In the genomic region with DNA sequence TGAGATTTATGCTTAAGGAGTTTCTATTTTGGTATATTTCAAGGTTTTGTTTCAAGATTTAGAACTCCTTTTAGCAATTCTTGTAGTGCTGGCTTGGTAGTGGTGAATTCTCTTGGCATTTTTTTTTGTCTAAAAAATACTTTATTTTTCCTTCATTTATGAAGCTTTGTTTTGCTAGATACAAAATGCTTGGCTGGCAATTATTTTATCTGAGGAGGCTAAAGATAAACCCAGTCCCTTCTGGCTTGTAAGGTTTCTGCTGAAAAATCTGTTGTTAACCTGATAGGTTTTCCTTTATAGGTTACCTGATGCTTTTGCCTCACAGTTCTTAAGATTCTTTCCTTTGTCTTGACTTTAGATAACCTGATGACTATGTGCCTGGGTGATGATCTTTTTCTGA, we compare ENCODE assay signal across 11 cellular contexts. TPM values are rescaled to one million over a fixed set of nuclear protein-coding genes. Genes with fewer than 3 reads are reported as not detected.
"Had no signal": no experiment of that assay in that cellular context is flagged by ENCODE, and none has a peak within 500 bp of the region (broad histone marks: within the 10 kb centered on the region; RNA-seq: fewer than 3 reads in every experiment).

No MANE protein-coding gene starts in this region.

RNA-seq across cellular contexts. Expression of a gene that starts 24.3 kb away (rescaled TPM):
- total RNA-seq: activated B cell treated with CpG ODN at 0.5 μM for 24 hours; activated CD4-positive, alpha-beta memory T cell treated with anti-CD3 and anti-CD28 coated beads for 36 hours; activated CD4-positive, alpha-beta memory T cell treated with anti-CD3 and anti-CD28 coated beads, Interleukin-2, amount 10 ng/mL, durations not matched to agents 7 days and 5 days; activated CD4-positive, alpha-beta T cell treated with anti-CD3 and anti-CD28 coated beads for 36 hours; activated CD4-positive, alpha-beta T cell treated with anti-CD3 and anti-CD28 coated beads, Interleukin-2, amount 10 ng/mL, durations not matched to agents 24 days and 14 days; activated CD4-positive, alpha-beta T cell treated with anti-CD3 and anti-CD28 coated beads, Interleukin-2, amount 10 ng/mL, durations not matched to agents 7 days and 5 days; activated CD8-positive, alpha-beta memory T cell treated with anti-CD3 and anti-CD28 coated beads for 36 hours; activated CD8-positive, alpha-beta memory T cell treated with anti-CD3 and anti-CD28 coated beads, Interleukin-2, amount 10 ng/mL, durations not matched to agents 7 days and 5 days; activated CD8-positive, alpha-beta T cell treated with anti-CD3 and anti-CD28 coated beads for 36 hours; activated CD8-positive, alpha-beta T cell treated with anti-CD3 and anti-CD28 coated beads, Interleukin-2, amount 10 ng/mL, durations not matched to agents 7 days and 5 days; T-helper 2 cell treated with Interferon-gamma antibody and Interleukin-4, amounts not matched to agents 100 ng/mL and 5 ng/mL, for 36 hours had no signal
